Comparison of ENCODE assay signal across 8 cellular contexts in the genomic region with DNA sequence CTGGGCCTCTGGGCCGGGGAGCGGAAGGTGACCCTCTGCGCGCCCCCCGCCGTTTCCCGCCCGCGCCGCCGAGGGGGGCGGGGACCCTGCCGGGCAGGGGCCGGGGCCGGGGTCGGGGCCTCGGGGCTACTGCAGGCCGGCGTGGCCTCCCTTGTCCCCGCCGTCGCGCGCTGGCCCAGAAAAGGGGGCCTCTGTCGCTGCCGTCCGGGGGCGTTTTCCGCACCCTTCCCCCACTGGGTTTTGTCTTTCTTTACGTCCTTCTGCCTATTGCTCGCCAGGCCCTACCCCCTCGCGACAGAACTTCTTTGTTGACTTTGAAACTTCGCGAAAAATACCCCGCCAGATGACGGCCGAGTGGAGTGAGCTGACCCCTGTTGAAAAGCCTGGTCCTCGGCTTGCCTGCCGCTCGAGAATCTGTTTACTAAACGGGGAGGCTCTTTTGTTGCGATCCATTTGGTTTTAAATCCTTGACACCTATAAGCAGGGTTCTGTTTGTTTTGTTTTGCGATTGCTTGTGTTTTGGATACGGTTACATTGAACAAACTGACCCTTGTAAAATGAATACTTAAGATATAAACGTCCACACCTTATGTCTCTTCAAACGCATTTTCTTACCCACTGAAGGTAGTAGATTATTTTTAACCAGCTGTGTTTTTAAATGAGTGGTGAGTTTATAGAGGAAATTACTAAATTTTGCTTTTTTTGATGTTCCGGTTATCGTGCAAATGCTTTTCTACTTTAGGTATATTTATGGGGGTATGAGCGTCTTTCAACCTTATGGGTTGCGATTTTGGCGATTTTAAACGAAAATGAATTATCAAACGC. TPM values are rescaled to one million over a fixed set of nuclear protein-coding genes. Genes with fewer than 3 reads are reported as not detected.
A peak's percentile ranks its signal among the peaks of the same experiment; 100 is the strongest.
DNase-seq lines count a peak whose midpoint lies in the region; ATAC-seq and TF ChIP-seq lines count a peak whose summit lies in the region.

No MANE protein-coding gene starts in this region.

- peak overlapping the region; percentile 97 for H3K4me3 Mint-ChIP-seq in progenitor cell of endocrine pancreas (ENCODE audit: low read depth)

- no peaks in the 10 kb centered on the region for H3K9me2 ChIP-seq in PC-9 (ENCODE audit: insufficient read depth)

- TF ChIP-seq CTCF in AG09319 (IDR thresholded peaks at IDR 0.05; ENCODE audit: low read depth, low read length) (peak; percentile 2), PC-9 (conservative IDR thresholded peaks at IDR 0.05) (no peak), progenitor cell of endocrine pancreas (IDR thresholded peaks at IDR 0.05; ENCODE audit: unreplicated experiment) (no peak)

- H3K27ac ChIP-seq in PC-9, result peak overlapping the region; percentile 93

- H3K9me3 ChIP-seq in PC-9 (ENCODE audit: insufficient read depth, low read depth), result no peaks in the 10 kb centered on the region

- H3K27ac Mint-ChIP-seq in progenitor cell of endocrine pancreas, result peak overlapping the region; percentile 100

- peak overlapping the region; percentile 89 for H3K4me2 ChIP-seq in PC-9

- peak overlapping the region; percentile 15; the same call in 1 of the 2 replicates for H2AFZ ChIP-seq in PC-9

- peaks cover 9% of the 10 kb centered on the region; the same call in 1 of the 2 replicates for H3F3A ChIP-seq in PC-9 (ENCODE audit: insufficient read depth, low read depth)

- H3K4me1 Mint-ChIP-seq in progenitor cell of endocrine pancreas (ENCODE audit: low read depth), result peaks cover 24% of the 10 kb centered on the region

- H3K36me3 Mint-ChIP-seq in progenitor cell of endocrine pancreas (ENCODE audit: insufficient read depth), result peaks cover 2% of the 10 kb centered on the region

- peaks cover 17% of the 10 kb centered on the region for H3K36me3 ChIP-seq in PC-9 (ENCODE audit: low read depth)

- peaks cover 18% of the 10 kb centered on the region for H3K4me1 ChIP-seq in PC-9 (replicated peaks; ENCODE audit: insufficient read depth)

- H3K27me3 ChIP-seq in PC-9 (ENCODE audit: insufficient read depth, low read depth), result no peaks in the 10 kb centered on the region

- no peaks in the 10 kb centered on the region for H3K27me3 Mint-ChIP-seq in progenitor cell of endocrine pancreas

- peaks cover 46% of the 10 kb centered on the region for H4K20me1 ChIP-seq in PC-9 (ENCODE audit: insufficient read depth)

- peak; percentile 22 for ATAC-seq in GM19023 (IDR thresholded peaks at IDR 0.05; ENCODE audit: unreplicated experiment)
- peak; percentile 27 for ATAC-seq in HG03280 (IDR thresholded peaks at IDR 0.05; ENCODE audit: unreplicated experiment)

- intact Hi-C loops in PC-9 (cut with micrococcal nuclease; ENCODE audit: unreplicated experiment), result loop anchor here (5.0 kb wide), 2 partner anchors 198 to 243 kb away; no protein-coding TSS in a partner anchor
- intact Hi-C loops in head of caudate nucleus (cut with DNase I), result loop anchor here (5.0 kb wide), 1 partner anchor 68 kb away; no protein-coding TSS in a partner anchor

- H3K79me2 ChIP-seq in PC-9 (ENCODE audit: low read depth), result peaks cover 70% of the 10 kb centered on the region

- TSS peak; percentile 43 for BruUV-seq in PC-9 (replicated peaks; lab: Mats Ljungman, UMichigan)

- CTCF ChIA-PET in PC-9 (lab: Charles Lee), result interaction anchor here (0.6 to 1.5 kb wide), 5 partner anchors 10 to 71 kb away, joined by 3 to 7 read pairs (median 6); no protein-coding TSS in a partner anchor

- DNase-seq in AG09319 (ENCODE audit: extremely low read depth, low read depth), result no peak
- DNase-seq in PC-9, result peak; percentile 50 to 70
- peak in 3 of 4 experiments; percentile 10 to 44 (median 20) for DNase-seq in activated naive CD4-positive, alpha-beta T cell (lab: John Stamatoyannopoulos, UW)
- DNase-seq in head of caudate nucleus, result peak in 35 of 42 donors; percentile 12 to 71 (median 45)
- peak; percentile 57 for DNase-seq in progenitor cell of endocrine pancreas (ENCODE audit: low spot score, unreplicated experiment)
- no peak for DNase-seq in inferior parietal cortex (ENCODE audit: extremely low spot score)

- POLR2A ChIA-PET in PC-9 (lab: Charles Lee; ENCODE audit: unreplicated experiment), result interaction anchor here (0.6 to 1.5 kb wide), 15 partner anchors 10 to 406 kb away, joined by 3 to 9 read pairs (median 4); no protein-coding TSS in a partner anchor

- H3K9me3 Mint-ChIP-seq in progenitor cell of endocrine pancreas (ENCODE audit: low read depth), result no peaks in the 10 kb centered on the region

- H3K4me3 ChIP-seq in PC-9, result peak overlapping the region; percentile 85

RNA-seq across cellular contexts. Expression of gene MARCHF6, which starts 0.8 kb away (rescaled TPM):
- total RNA-seq in PC-9 (2021) (283 and 364 TPM in 2 replicates), progenitor cell of endocrine pancreas (230 and 239 TPM in 2 replicates)

RNA-seq across cellular contexts. Expression of gene CMBL, which starts 46.6 kb away (rescaled TPM):
- 286 and 294 TPM in 2 replicates for total RNA-seq in PC-9 (2021)
- 10.0 and 13.6 TPM in 2 replicates for total RNA-seq in progenitor cell of endocrine pancreas

Comparison
In these comparisons a context has a peak if more than half of its experiments do, and no peak if none do; other contexts are left out.
1. DNase-seq: peak in PC-9 (2 of 2), activated naive CD4-positive, alpha-beta T cell (3 of 4), head of caudate nucleus (35 of 42) and progenitor cell of endocrine pancreas (single experiment); none in AG09319 (single experiment) and inferior parietal cortex (single experiment).
2. RNA of gene CMBL, which starts 46.6 kb away (total RNA-seq): 286 to 294 TPM in PC-9; 10.0 to 13.6 TPM in progenitor cell of endocrine pancreas; every median in the first group is over 10 times any median in the second.